Comparison of ENCODE assay signal across 8 cellular contexts in the genomic region with DNA sequence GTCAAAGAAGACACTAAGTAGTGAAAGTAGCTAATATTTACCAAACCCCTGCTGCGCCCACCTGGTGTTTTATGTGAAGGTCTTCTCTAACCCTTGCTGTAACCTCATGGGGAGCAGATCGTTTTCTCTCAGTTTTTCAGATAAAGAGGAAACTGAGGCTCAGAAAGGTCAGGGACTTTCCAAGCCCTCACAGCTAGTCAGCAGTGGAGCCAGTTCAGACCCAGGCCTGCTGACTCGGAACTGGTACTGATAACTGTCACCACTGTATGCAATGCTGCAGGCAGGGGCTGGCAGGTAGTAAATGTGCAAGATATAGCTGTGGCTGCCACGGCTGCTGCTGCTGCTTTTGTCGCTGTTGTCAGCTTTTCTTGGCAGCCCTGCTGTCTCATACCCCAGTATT.
A peak's percentile ranks its signal among the peaks of the same experiment; 100 is the strongest.
DNase-seq lines count a peak whose midpoint lies in the region; ATAC-seq and TF ChIP-seq lines count a peak whose summit lies in the region.

No MANE protein-coding gene starts in this region.

- TF ChIP-seq CTCF in VCaP (conservative IDR thresholded peaks at IDR 0.05) (no peak), testis (IDR thresholded peaks at IDR 0.05) (no peak)

- peak overlapping the region; percentile 87 to 98 (median 97) for H3K4me3 Mint-ChIP-seq in CD4-positive, CD25-positive, alpha-beta regulatory T cell

- H3K36me3 ChIP-seq in CD4-positive, CD25-positive, alpha-beta regulatory T cell (ENCODE audit: control insufficient read depth, insufficient read depth, low read length) = peaks cover 4% of the 10 kb centered on the region
- no peaks in the 10 kb centered on the region for H3K36me3 ChIP-seq in testis (ENCODE audit: low read depth, missing control alignments)

- ATAC-seq in CD4-positive, CD25-positive, alpha-beta regulatory T cell (ENCODE audit: low read depth in 2 of 2) = peak in 1 of 2 donors; percentile 3
- ATAC-seq in GM21619 (IDR thresholded peaks at IDR 0.05; ENCODE audit: unreplicated experiment) (peak; percentile 26), GM18505 (IDR thresholded peaks at IDR 0.05; ENCODE audit: unreplicated experiment) (no peak)

- peaks cover 85% of the 10 kb centered on the region for H3K4me1 ChIP-seq in CD4-positive, CD25-positive, alpha-beta regulatory T cell (ENCODE audit: control insufficient read depth, insufficient read depth, low read length, poor library complexity, severe bottlenecking)
- H3K4me1 ChIP-seq in testis = peaks cover 12% of the 10 kb centered on the region

- intact Hi-C loops in testis (cut with DNase I; ENCODE audit: low total_unique reads) = no loop called here

- H3K27ac Mint-ChIP-seq in CD4-positive, CD25-positive, alpha-beta regulatory T cell = peak overlapping the region; percentile 87 to 92 (median 91)

- H3K9me3 Mint-ChIP-seq in CD4-positive, CD25-positive, alpha-beta regulatory T cell = peaks cover 0 to 3% (median 0%) of the 10 kb centered on the region in 7 donors

- H3K4me1 Mint-ChIP-seq in CD4-positive, CD25-positive, alpha-beta regulatory T cell = peaks cover 35 to 83% (median 69%) of the 10 kb centered on the region in 4 donors

- H3K4me3 ChIP-seq in CD4-positive, CD25-positive, alpha-beta regulatory T cell (ENCODE audit: low read depth, low read length) = peak overlapping the region; percentile 84
- no peak overlapping the region for H3K4me3 ChIP-seq in testis

- peak in 2 of 3 donors; percentile 32 to 38 for DNase-seq in CD4-positive, CD25-positive, alpha-beta regulatory T cell
- DNase-seq in mesenteric fat pad (ENCODE audit: low spot score) (peak; percentile 68), NCI-H82 (lab: John Stamatoyannopoulos, UW) (no peak), NCI-H1436 treated with DMSO at 0.1 percent for 48 hours (lab: John Stamatoyannopoulos, UW) (no peak), testis (no peak)

- WGBS in testis, 2 donors = 73 to 78% methylated on average over 5 of the region's 5 CpGs

- no peaks in the 10 kb centered on the region for H3K27me3 Mint-ChIP-seq in CD4-positive, CD25-positive, alpha-beta regulatory T cell

- no peaks in the 10 kb centered on the region for H3K27me3 ChIP-seq in CD4-positive, CD25-positive, alpha-beta regulatory T cell (ENCODE audit: control insufficient read depth, insufficient read depth, low read length)
- H3K27me3 ChIP-seq in testis = no peaks in the 10 kb centered on the region

- TF ChIP-seq POLR2A in GM18505 (IDR thresholded peaks at IDR 0.05; ENCODE audit: borderline replicate concordance, extremely low read depth, insufficient read depth, insufficient read length) (no peak), testis (IDR thresholded peaks at IDR 0.05) (no peak)

- H3K36me3 Mint-ChIP-seq in CD4-positive, CD25-positive, alpha-beta regulatory T cell = no peaks in the 10 kb centered on the region

- H3K27ac ChIP-seq in CD4-positive, CD25-positive, alpha-beta regulatory T cell (ENCODE audit: insufficient read depth, low read length, poor library complexity, severe bottlenecking) = peak overlapping the region; percentile 93
- H3K27ac ChIP-seq in VCaP (peak overlapping the region; percentile 95), testis (peak overlapping the region in 1 of 2 donors; percentile 18)

- H3K9me3 ChIP-seq in CD4-positive, CD25-positive, alpha-beta regulatory T cell (ENCODE audit: control insufficient read depth in 2 of 2, low read length in 2 of 2) = no peaks in the 10 kb centered on the region
- H3K9me3 ChIP-seq in testis = no peaks in the 10 kb centered on the region

Comparison
In these comparisons a context has a peak if more than half of its experiments do, and no peak if none do; other contexts are left out.
1. DNase-seq: peak in CD4-positive, CD25-positive, alpha-beta regulatory T cell (2 of 3) and mesenteric fat pad (single experiment); none in NCI-H82 (single experiment), NCI-H1436 treated with DMSO at 0.1 percent for 48 hours (single experiment) and testis (single experiment).